In the genomic region with DNA sequence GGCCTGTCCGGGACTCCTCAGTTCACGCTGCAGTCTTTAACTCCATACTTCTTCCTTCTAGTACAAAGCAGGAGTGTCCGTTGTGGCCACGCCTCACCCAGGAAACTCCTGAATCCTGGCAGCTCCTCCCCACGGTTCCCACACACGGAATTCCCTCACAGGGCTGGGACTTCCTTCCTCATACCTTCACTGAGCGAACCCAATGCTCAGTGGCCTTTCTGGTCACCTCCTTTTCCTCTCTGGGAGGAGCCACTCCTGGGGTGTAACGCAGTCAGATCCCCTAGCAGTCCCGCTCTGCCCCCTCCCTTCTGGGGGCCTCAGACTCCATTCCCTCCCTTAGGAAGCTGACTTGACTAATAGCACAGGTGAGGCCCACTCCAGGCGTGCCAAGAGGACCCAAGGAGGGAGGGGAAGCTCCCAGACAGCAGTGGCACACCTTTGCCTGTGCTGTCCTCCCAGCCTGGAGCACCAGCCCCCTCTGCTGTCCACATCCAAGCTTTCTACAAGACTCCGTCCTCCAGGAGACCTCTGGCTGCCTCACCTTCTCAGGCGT, we compare ENCODE assay signal across 10 cellular contexts. TPM values are rescaled to one million over a fixed set of nuclear protein-coding genes. Genes with fewer than 3 reads are reported as not detected.
DNase-seq lines count a peak whose midpoint lies in the region; ATAC-seq lines count a peak whose summit lies in the region.
"Had no signal": no experiment of that assay in that cellular context is flagged by ENCODE, and none has a peak within 500 bp of the region (broad histone marks: within the 10 kb centered on the region; RNA-seq: fewer than 3 reads in every experiment).

A gene (minus strand): TSS at position 75 of the 553 bp plus-strand sequence. CDS start 2,726 bp downstream, outside the sequence.

- H3K36me3 Mint-ChIP-seq in naive thymus-derived CD4-positive, alpha-beta T cell = no peaks in the 10 kb centered on the region

- peaks cover 5% of the 10 kb centered on the region for H3K27me3 Mint-ChIP-seq in stimulated activated naive CD8-positive, alpha-beta T cell treated with anti-CD3 and anti-CD28 coated beads, Interleukin-15, amount 100 ng/mL, for 72 hours
- H3K27me3 Mint-ChIP-seq in naive thymus-derived CD4-positive, alpha-beta T cell = peaks cover 3 to 22% (median 10%) of the 10 kb centered on the region in 5 donors

- H3K27ac Mint-ChIP-seq in stimulated activated naive CD8-positive, alpha-beta T cell treated with anti-CD3 and anti-CD28 coated beads, Interleukin-15, amount 100 ng/mL, for 72 hours = peak within 1 kb of the TSS; percentile 21 to 53
- no peak within 1 kb of the TSS for H3K27ac Mint-ChIP-seq in naive thymus-derived CD4-positive, alpha-beta T cell

- ATAC-seq in left cardiac atrium (peak; percentile 44 to 53), HG02840 (IDR thresholded peaks at IDR 0.05; ENCODE audit: low FRiP score, unreplicated experiment) (no peak)
- ATAC-seq in stimulated activated naive CD8-positive, alpha-beta T cell treated with anti-CD3 and anti-CD28 coated beads, Interleukin-15, amount 100 ng/mL, for 72 hours = no peak
- ATAC-seq in naive thymus-derived CD4-positive, alpha-beta T cell = no peak

- H3K27ac ChIP-seq in naive thymus-derived CD4-positive, alpha-beta T cell (ENCODE audit: low read depth, low read length) = no peak within 1 kb of the TSS
- H3K27ac ChIP-seq: thoracic aorta had no signal

- intact Hi-C loops in left cardiac atrium (cut with DNase I) = no loop called here
- intact Hi-C loops in naive thymus-derived CD4-positive, alpha-beta T cell (cut with micrococcal nuclease) = no loop called here

- H3K9me3 Mint-ChIP-seq in stimulated activated naive CD8-positive, alpha-beta T cell treated with anti-CD3 and anti-CD28 coated beads, Interleukin-15, amount 100 ng/mL, for 72 hours = no peaks in the 10 kb centered on the region
- peaks cover 0 to 2% (median 0%) of the 10 kb centered on the region in 11 donors for H3K9me3 Mint-ChIP-seq in naive thymus-derived CD4-positive, alpha-beta T cell

- no peaks in the 10 kb centered on the region for H3K36me3 ChIP-seq in naive thymus-derived CD4-positive, alpha-beta T cell (ENCODE audit: control insufficient read depth in 2 of 3, insufficient read depth in 3 of 3, low read length in 3 of 3)
- H3K36me3 ChIP-seq: thoracic aorta had no signal

- POLR2A ChIA-PET in naive thymus-derived CD4-positive, alpha-beta T cell (lab: Charles Lee) = no interaction called here

- H3K4me3 Mint-ChIP-seq in stimulated activated naive CD8-positive, alpha-beta T cell treated with anti-CD3 and anti-CD28 coated beads, Interleukin-15, amount 100 ng/mL, for 72 hours = no peak within 1 kb of the TSS
- H3K4me3 Mint-ChIP-seq in naive thymus-derived CD4-positive, alpha-beta T cell = no peak within 1 kb of the TSS

- no peaks in the 10 kb centered on the region for H3K4me1 ChIP-seq in naive thymus-derived CD4-positive, alpha-beta T cell (ENCODE audit: control insufficient read depth in 2 of 2, insufficient read depth in 2 of 2, low read length in 2 of 2)

- no peaks in the 10 kb centered on the region for H3K27me3 ChIP-seq in naive thymus-derived CD4-positive, alpha-beta T cell (ENCODE audit: control insufficient read depth in 2 of 2, insufficient read depth in 2 of 2, low read length in 2 of 2)

- peak; percentile 31 for DNase-seq in NCI-H2171 treated with DMSO at 0.1 percent for 48 hours (lab: John Stamatoyannopoulos, UW)
- DNase-seq in NCI-H2171 (lab: John Stamatoyannopoulos, UW) = no peak
- peak; percentile 53 for DNase-seq in SK-MEL-5 (ENCODE audit: low read depth, low spot score)
- no peak for DNase-seq in left cardiac atrium
- peak in 1 of 2 donors; percentile 28 for DNase-seq in stimulated activated naive CD8-positive, alpha-beta T cell treated with anti-CD3 and anti-CD28 coated beads, Interleukin-15, amount 100 ng/mL, for 72 hours
- no peak for DNase-seq in NCI-H2029 treated with DMSO at 0.1 percent for 48 hours (lab: John Stamatoyannopoulos, UW)
- no peak for DNase-seq in naive thymus-derived CD4-positive, alpha-beta T cell

- H3K9me3 ChIP-seq in naive thymus-derived CD4-positive, alpha-beta T cell (ENCODE audit: control insufficient read depth in 2 of 3, low read length in 3 of 3) = no peaks in the 10 kb centered on the region
- H3K9me3 ChIP-seq: thoracic aorta had no signal

- no peak within 1 kb of the TSS for H3K4me3 ChIP-seq in naive thymus-derived CD4-positive, alpha-beta T cell (ENCODE audit: low read length)
- H3K4me3 ChIP-seq: thoracic aorta had no signal

- CTCF ChIA-PET in naive thymus-derived CD4-positive, alpha-beta T cell (lab: Charles Lee) = no interaction called here

- H3K4me1 Mint-ChIP-seq in stimulated activated naive CD8-positive, alpha-beta T cell treated with anti-CD3 and anti-CD28 coated beads, Interleukin-15, amount 100 ng/mL, for 72 hours = peaks cover 8% of the 10 kb centered on the region
- peaks cover 0 to 3% (median 0%) of the 10 kb centered on the region in 7 donors for H3K4me1 Mint-ChIP-seq in naive thymus-derived CD4-positive, alpha-beta T cell

- in situ Hi-C loops in SK-MEL-5 (cut with HindIII; ENCODE audit: low pct_unique_long_range_greater_than_20kb, low sequenced_read_pairs) = no loop called here

RNA-seq across cellular contexts. Expression of the gene that starts here (rescaled TPM):
- 0.03 and 0.11 TPM in 2 replicates for total RNA-seq in SK-MEL-5 (2014; rRNA removed; shearing (Covaris generic))
- 0.08 and 0.15 TPM in 2 replicates for polyA plus RNA-seq in SK-MEL-5 (2015; cell fraction: cytosol; rRNA removed)
- polyA plus RNA-seq in SK-MEL-5 (2015; cell fraction: nucleus; rRNA removed) = 1.8 TPM in 1 of 2 replicates, not detected in the other
- 1 to 10 TPM; 1.7 to 3.6 TPM for total RNA-seq in left cardiac atrium
- not detected for total RNA-seq in naive thymus-derived CD4-positive, alpha-beta T cell
- not detected for polyA plus RNA-seq in naive thymus-derived CD4-positive, alpha-beta T cell
- total RNA-seq: RPMI7951 had no signal

Comparison
In these comparisons a context has a peak if more than half of its experiments do, and no peak if none do; other contexts are left out.
1. DNase-seq: peak in NCI-H2171 treated with DMSO at 0.1 percent for 48 hours (single experiment) and SK-MEL-5 (single experiment); none in NCI-H2171 (single experiment), left cardiac atrium (single experiment), NCI-H2029 treated with DMSO at 0.1 percent for 48 hours (single experiment) and naive thymus-derived CD4-positive, alpha-beta T cell (0 of 9).
2. ATAC-seq: peak in left cardiac atrium (2 of 2); none in stimulated activated naive CD8-positive, alpha-beta T cell treated with anti-CD3 and anti-CD28 coated beads, Interleukin-15, amount 100 ng/mL, for 72 hours (single experiment), HG02840 (single experiment) and naive thymus-derived CD4-positive, alpha-beta T cell (single experiment).
3. H3K27ac Mint-ChIP-seq: peak in stimulated activated naive CD8-positive, alpha-beta T cell treated with anti-CD3 and anti-CD28 coated beads, Interleukin-15, amount 100 ng/mL, for 72 hours (2 of 2); none in naive thymus-derived CD4-positive, alpha-beta T cell (0 of 9).